In genomic region chr4:6857009-6857882, GRCh38 we compare ENCODE assay signal across 21 cellular contexts. TPM values are rescaled to one million over a fixed set of nuclear protein-coding genes. Genes with fewer than 3 reads are reported as not detected.
A peak's percentile ranks its signal among the peaks of the same experiment; 100 is the strongest.
DNase-seq lines count a peak whose midpoint lies in the region; ATAC-seq and TF ChIP-seq lines count a peak whose summit lies in the region.
"Had no signal": no experiment of that assay in that cellular context is flagged by ENCODE, and none has a peak within 500 bp of the region (broad histone marks: within the 10 kb centered on the region; RNA-seq: fewer than 3 reads in every experiment).

No MANE protein-coding gene starts in this region.

- TF ChIP-seq CTCF in HFFc6 (IDR thresholded peaks at IDR 0.05): no peak
- no peak for TF ChIP-seq CTCF in glutamatergic neuron (IDR thresholded peaks at IDR 0.05; ENCODE audit: partially characterized antibody, unreplicated experiment)
- TF ChIP-seq CTCF in osteocyte (IDR thresholded peaks at IDR 0.05): no peak

- H3K27ac Mint-ChIP-seq in HFFc6 (peak overlapping the region; percentile 31; the same call in 1 of the 2 replicates), T-helper 17 cell (peak overlapping the region; percentile 53), glutamatergic neuron (ENCODE audit: unreplicated experiment) (peak overlapping the region; percentile 8), osteocyte (ENCODE audit: unreplicated experiment) (peak overlapping the region; percentile 98)

- no peaks in the 10 kb centered on the region for H3K9me3 ChIP-seq in T-helper 17 cell (ENCODE audit: control insufficient read depth, low read length, poor library complexity, severe bottlenecking)
- H3K9me3 ChIP-seq: adrenal gland, BE2C had no signal

- H3K4me3 Mint-ChIP-seq in HFFc6 (no peak overlapping the region), T-helper 17 cell (no peak overlapping the region), glutamatergic neuron (ENCODE audit: unreplicated experiment) (no peak overlapping the region), osteocyte (ENCODE audit: unreplicated experiment) (no peak overlapping the region)
- H3K4me3 Mint-ChIP-seq: central memory CD8-positive, alpha-beta T cell had no signal

- peaks cover 5% of the 10 kb centered on the region; the same call in 1 of the 2 replicates for H3K9me3 Mint-ChIP-seq in HFFc6
- H3K9me3 Mint-ChIP-seq in glutamatergic neuron (ENCODE audit: unreplicated experiment): peaks cover 3% of the 10 kb centered on the region
- H3K9me3 Mint-ChIP-seq in osteocyte (ENCODE audit: unreplicated experiment): no peaks in the 10 kb centered on the region
- H3K9me3 Mint-ChIP-seq: central memory CD8-positive, alpha-beta T cell had no signal

- no peak for ATAC-seq in T-helper 17 cell
- no peak for ATAC-seq in GM21825 (IDR thresholded peaks at IDR 0.05; ENCODE audit: unreplicated experiment)
- no peak for ATAC-seq in GM19455 (IDR thresholded peaks at IDR 0.05; ENCODE audit: unreplicated experiment)
- ATAC-seq: stimulated activated memory B cell treated with anti-CD40 and anti-IgM and Interleukin-4, amounts not matched to agents 10 μg/mL and 1 μg/mL and 100 μg/mL, for 72 hours had no signal

- H3K27me3 Mint-ChIP-seq in HFFc6 (ENCODE audit: insufficient read depth) (peaks cover 3% of the 10 kb centered on the region), T-helper 17 cell (no peaks in the 10 kb centered on the region), glutamatergic neuron (ENCODE audit: unreplicated experiment) (peaks cover 2% of the 10 kb centered on the region), osteocyte (ENCODE audit: unreplicated experiment) (no peaks in the 10 kb centered on the region)
- H3K27me3 Mint-ChIP-seq: central memory CD8-positive, alpha-beta T cell; stimulated activated memory B cell treated with anti-CD40 and anti-IgM and Interleukin-4, amounts not matched to agents 10 μg/mL and 1 μg/mL and 100 μg/mL, for 72 hours had no signal

- H3K4me1 Mint-ChIP-seq in HFFc6 (ENCODE audit: low read depth) (peaks cover 15% of the 10 kb centered on the region), T-helper 17 cell (peaks cover 20% of the 10 kb centered on the region), glutamatergic neuron (ENCODE audit: low read depth, unreplicated experiment) (peaks cover 25% of the 10 kb centered on the region), osteocyte (ENCODE audit: unreplicated experiment) (peaks cover 21% of the 10 kb centered on the region)

- DNase-seq in HFFc6 (no peak), T-helper 17 cell (no peak), glutamatergic neuron (no peak), osteocyte (ENCODE audit: extremely low spot score, unreplicated experiment) (no peak), DMS 273 treated with DMSO at 0.1 percent for 48 hours (lab: John Stamatoyannopoulos, UW) (no peak), erythroblast (lab: John Stamatoyannopoulos, UW) (no peak)
- DNase-seq: activated CD4-positive, CD25-positive, alpha-beta regulatory T cell treated with anti-CD3 and anti-CD28 coated beads, Interleukin-2, amount 50 U/mL, for 72 hours; activated T-cell treated with anti-CD3 and anti-CD28 coated beads for 4 hours; adrenal gland; BE2C; effector memory CD4-positive, alpha-beta T cell; GDM1; NCI-H1930; NCI-H510A; posterior cingulate gyrus; SJCRH30; upper lobe of left lung had no signal

- TF ChIP-seq POLR2A in erythroblast (IDR thresholded peaks at IDR 0.05; ENCODE audit: low read length): no peak

- H3K36me3 Mint-ChIP-seq in HFFc6 (ENCODE audit: low read depth) (peaks cover 35% of the 10 kb centered on the region), T-helper 17 cell (ENCODE audit: low read depth) (peaks cover 9% of the 10 kb centered on the region), glutamatergic neuron (ENCODE audit: unreplicated experiment) (peaks cover 15% of the 10 kb centered on the region), osteocyte (ENCODE audit: unreplicated experiment) (peaks cover 32% of the 10 kb centered on the region)

RNA-seq across cellular contexts. Expression of gene TBC1D14, which starts 52.4 kb away (rescaled TPM):
- total RNA-seq in HFFc6 (2021; fragmentation: NEBNext Ultra II Directional; extraction: Animal tissue kit (Norgen Biotek cat#: 25700)): 10 to 100 TPM; 23.3 to 32.5 (median 27.9) TPM
- 10 to 100 TPM; 49.1 to 55.2 TPM for total RNA-seq in T-helper 17 cell
- total RNA-seq in glutamatergic neuron (ENCODE audit: unreplicated experiment): 82.2 TPM
- 31.0 and 33.2 TPM in 2 replicates for total RNA-seq in osteocyte

Comparison
In these comparisons a context has a peak if more than half of its experiments do, and no peak if none do; other contexts are left out.
1. H3K27ac Mint-ChIP-seq: peak in every context shown above with its lines; median percentile 98 in osteocyte; 53 in T-helper 17 cell; 31 in HFFc6; 8 in glutamatergic neuron.